In genomic region chr7:99505324-99505662, GRCh38 we compare ENCODE assay signal across 8 cellular contexts. TPM values are rescaled to one million over a fixed set of nuclear protein-coding genes. Genes with fewer than 3 reads are reported as not detected.
DNase-seq lines count a peak whose midpoint lies in the region; ATAC-seq, FAIRE-seq and TF ChIP-seq lines count a peak whose summit lies in the region.

No MANE protein-coding gene starts in this region.

- DNase-seq in dorsolateral prefrontal cortex (no peak), neural crest cell (ENCODE audit: low read depth, low spot score) (no peak), retina (no peak), cortex of kidney (lab: John Stamatoyannopoulos, UW) (no peak), foreskin melanocyte (no peak), frontal cortex (ENCODE audit: low spot score in 2 of 2) (no peak)

- peak overlapping the region; percentile 94 for H3K4me2 ChIP-seq in Loucy (ENCODE audit: low read depth, low read length, poor library complexity, severe bottlenecking)

- H3K79me2 ChIP-seq in Loucy (ENCODE audit: insufficient read depth, low read length), result peaks cover 51% of the 10 kb centered on the region

- intact Hi-C loops in dorsolateral prefrontal cortex (cut with DNase I), result loop anchor here in 1 of 2 donors (2.0 kb wide), 1 partner anchor 46 kb away; no protein-coding TSS in a partner anchor

- no peaks in the 10 kb centered on the region for H3K9me3 Mint-ChIP-seq in neural crest cell

- H3K4me1 ChIP-seq in Loucy (ENCODE audit: insufficient read depth, low read length, poor library complexity, severe bottlenecking), result peaks cover 18% of the 10 kb centered on the region

- H3K9me2 ChIP-seq in Loucy (replicated peaks; ENCODE audit: low read depth, low read length), result no peaks in the 10 kb centered on the region

- H3K36me3 ChIP-seq in Loucy (ENCODE audit: insufficient read depth, low read length), result no peaks in the 10 kb centered on the region

- H3K4me1 Mint-ChIP-seq in neural crest cell, result peaks cover 31% of the 10 kb centered on the region

- peak overlapping the region in 58 of 59 donors; percentile 7 to 99 (median 97) for H3K27ac ChIP-seq in dorsolateral prefrontal cortex

- H3F3A ChIP-seq in Loucy (ENCODE audit: low read depth), result no peaks in the 10 kb centered on the region

- H3K9me3 ChIP-seq in Loucy (ENCODE audit: insufficient read depth, low read depth, low read length), result no peaks in the 10 kb centered on the region

- peak overlapping the region; percentile 99 for H3K27ac Mint-ChIP-seq in neural crest cell (ENCODE audit: unreplicated experiment)

- peak overlapping the region; percentile 87 for H3K9ac ChIP-seq in Loucy (ENCODE audit: low read depth, low read length, poor library complexity, severe bottlenecking)

- peak overlapping the region; percentile 98 for H3K4me3 Mint-ChIP-seq in neural crest cell

- TF ChIP-seq CTCF in Loucy (conservative IDR thresholded peaks at IDR 0.05; ENCODE audit: low read length) (no peak), dorsolateral prefrontal cortex (IDR thresholded peaks at IDR 0.05 in 54 of 56, conservative IDR thresholded peaks at IDR 0.05 in 2 of 56; ENCODE audit: low read depth in 1 of 56, partially characterized antibody in 56 of 56) (no peak), neural crest cell (conservative IDR thresholded peaks at IDR 0.05) (no peak)

- H3K27me3 ChIP-seq in Loucy (ENCODE audit: insufficient read depth, low read length, poor library complexity, severe bottlenecking) (no peaks in the 10 kb centered on the region), dorsolateral prefrontal cortex (no peaks in the 10 kb centered on the region)

- peak; percentile 8 for ATAC-seq in GM19035 (IDR thresholded peaks at IDR 0.05; ENCODE audit: unreplicated experiment)

- H2AFZ ChIP-seq in Loucy (ENCODE audit: low read length), result peak overlapping the region; percentile 85; the same call in 1 of the 2 replicates

- FAIRE-seq in frontal cortex (lab: Jason Lieb, UNC), result no peak

- peaks cover 13% of the 10 kb centered on the region for H4K20me1 ChIP-seq in Loucy (ENCODE audit: insufficient read depth, low read length, poor library complexity, severe bottlenecking)

- H3K36me3 Mint-ChIP-seq in neural crest cell (ENCODE audit: low read depth), result peaks cover 2% of the 10 kb centered on the region

- H3K27me3 Mint-ChIP-seq in neural crest cell (ENCODE audit: low read depth), result no peaks in the 10 kb centered on the region

- H3K4me3 ChIP-seq in Loucy (ENCODE audit: low read length, poor library complexity, severe bottlenecking) (peak overlapping the region; percentile 84), dorsolateral prefrontal cortex (peak overlapping the region; percentile 60 to 99 (median 85))

RNA-seq across cellular contexts. Expression of gene ZKSCAN5, which starts 0.8 kb away (rescaled TPM):
- 10 to 100 TPM; 10.7 to 19.7 (median 14.4) TPM for total RNA-seq in dorsolateral prefrontal cortex
- 21.5 and 21.7 TPM in 2 replicates for total RNA-seq in neural crest cell
- 20.4 TPM for total RNA-seq in frontal cortex

RNA-seq across cellular contexts. Expression of gene ZNF394, which starts 5.2 kb away (rescaled TPM):
- total RNA-seq in dorsolateral prefrontal cortex (10 to 100 TPM; 15.6 to 37.7 (median 22.6) TPM), neural crest cell (17.5 and 19.5 TPM in 2 replicates), frontal cortex (43.2 TPM)

RNA-seq across cellular contexts. Expression of gene ZNF789, which starts 32.6 kb away (rescaled TPM):
- 10 to 100 TPM; 11.6 to 35.5 (median 20.6) TPM for total RNA-seq in dorsolateral prefrontal cortex
- total RNA-seq in neural crest cell, result 25.6 and 27.8 TPM in 2 replicates
- 20.8 TPM for total RNA-seq in frontal cortex

RNA-seq across cellular contexts. Expression of gene ATP5MF, which starts 39.3 kb away (rescaled TPM):
- 100 to 1,000 TPM; 128 to 423 (median 260) TPM for total RNA-seq in dorsolateral prefrontal cortex
- 403 and 423 TPM in 2 replicates for total RNA-seq in neural crest cell
- 350 TPM for total RNA-seq in frontal cortex

RNA-seq across cellular contexts. Expression of gene FAM200A, which starts 46.6 kb away (rescaled TPM):
- total RNA-seq in dorsolateral prefrontal cortex (10 to 100 TPM in 8 of 120 experiments, 1 to 10 TPM in 112; 5.4 to 10.6 (median 8.1) TPM), neural crest cell (10.6 and 10.9 TPM in 2 replicates), frontal cortex (19.6 TPM)
